In genomic region chr6:3776881-3777507, GRCh38 we compare ENCODE assay signal across 14 cellular contexts. TPM values are rescaled to one million over a fixed set of nuclear protein-coding genes. Genes with fewer than 3 reads are reported as not detected.
A peak's percentile ranks its signal among the peaks of the same experiment; 100 is the strongest.
DNase-seq lines count a peak whose midpoint lies in the region; ATAC-seq and TF ChIP-seq lines count a peak whose summit lies in the region.
"Had no signal": no experiment of that assay in that cellular context is flagged by ENCODE, and none has a peak within 500 bp of the region (broad histone marks: within the 10 kb centered on the region; RNA-seq: fewer than 3 reads in every experiment).

No MANE protein-coding gene starts in this region.

- CTCF ChIA-PET in CD8-positive, alpha-beta T cell (lab: Charles Lee): no interaction called here

- peak overlapping the region; percentile 16 for H3K27ac ChIP-seq in ectodermal cell (ENCODE audit: insufficient read depth, low read depth, low read length, poor library complexity, severe bottlenecking)
- no peak overlapping the region for H3K27ac ChIP-seq in CD8-positive, alpha-beta T cell (ENCODE audit: low read depth, low read length)
- H3K27ac ChIP-seq: right atrium auricular region had no signal

- peaks cover 12% of the 10 kb centered on the region for H3K27me3 Mint-ChIP-seq in CD8-positive, alpha-beta T cell (ENCODE audit: low read depth)

- no peaks in the 10 kb centered on the region for H3K27me3 ChIP-seq in ectodermal cell (ENCODE audit: control insufficient read depth, insufficient read depth, low read length, poor library complexity, severe bottlenecking)
- H3K27me3 ChIP-seq in CD8-positive, alpha-beta T cell (ENCODE audit: insufficient read depth, low read length): no peaks in the 10 kb centered on the region
- H3K27me3 ChIP-seq: right atrium auricular region had no signal

- no peak overlapping the region for H3K27ac Mint-ChIP-seq in CD8-positive, alpha-beta T cell
- H3K27ac Mint-ChIP-seq: activated CD4-positive, alpha-beta memory T cell treated with anti-CD3 and anti-CD28 coated beads for 36 hours; activated naive CD4-positive, alpha-beta T cell treated with anti-CD3 and anti-CD28 coated beads, Interleukin-2, amount 10 ng/mL, durations not matched to agents 7 days and 5 days had no signal

- DNase-seq in NCI-H146 (lab: John Stamatoyannopoulos, UW) (peak; percentile 13), NCI-H146 treated with DMSO at 0.1 percent for 48 hours (lab: John Stamatoyannopoulos, UW; ENCODE audit: unreplicated experiment) (no peak), NB4 (ENCODE audit: low read depth) (peak; percentile 12), retinal pigment epithelial cell (ENCODE audit: low read depth) (no peak)
- no peak for DNase-seq in CD8-positive, alpha-beta T cell
- DNase-seq: activated CD4-positive, alpha-beta memory T cell treated with anti-CD3 and anti-CD28 coated beads for 36 hours; activated naive CD4-positive, alpha-beta T cell treated with anti-CD3 and anti-CD28 coated beads, Interleukin-2, amount 10 ng/mL, durations not matched to agents 7 days and 5 days; EL; NCI-H1092; NCI-H774 had no signal

- H3K36me3 Mint-ChIP-seq in CD8-positive, alpha-beta T cell: no peaks in the 10 kb centered on the region
- H3K36me3 Mint-ChIP-seq: activated CD4-positive, alpha-beta memory T cell treated with anti-CD3 and anti-CD28 coated beads for 36 hours; activated naive CD4-positive, alpha-beta T cell treated with anti-CD3 and anti-CD28 coated beads, Interleukin-2, amount 10 ng/mL, durations not matched to agents 7 days and 5 days had no signal

- no peaks in the 10 kb centered on the region for H3K4me1 Mint-ChIP-seq in CD8-positive, alpha-beta T cell (ENCODE audit: low read depth)
- H3K4me1 Mint-ChIP-seq: activated naive CD4-positive, alpha-beta T cell treated with anti-CD3 and anti-CD28 coated beads, Interleukin-2, amount 10 ng/mL, durations not matched to agents 7 days and 5 days had no signal

- no peak overlapping the region for H3K4me3 Mint-ChIP-seq in CD8-positive, alpha-beta T cell
- H3K4me3 Mint-ChIP-seq: activated CD4-positive, alpha-beta memory T cell treated with anti-CD3 and anti-CD28 coated beads for 36 hours; activated naive CD4-positive, alpha-beta T cell treated with anti-CD3 and anti-CD28 coated beads, Interleukin-2, amount 10 ng/mL, durations not matched to agents 7 days and 5 days had no signal

- no peak for TF ChIP-seq POLR2A in NB4 (IDR thresholded peaks at IDR 0.05; ENCODE audit: extremely low read depth, insufficient read length)

- no peaks in the 10 kb centered on the region for H3K36me3 ChIP-seq in ectodermal cell (ENCODE audit: control insufficient read depth, insufficient read depth, low read length)
- no peaks in the 10 kb centered on the region for H3K36me3 ChIP-seq in CD8-positive, alpha-beta T cell (ENCODE audit: insufficient read depth, low read length)
- H3K36me3 ChIP-seq: right atrium auricular region had no signal

- H3K9me3 ChIP-seq in ectodermal cell (ENCODE audit: control insufficient read depth, low read length): no peaks in the 10 kb centered on the region
- no peaks in the 10 kb centered on the region for H3K9me3 ChIP-seq in CD8-positive, alpha-beta T cell (ENCODE audit: low read length)
- H3K9me3 ChIP-seq: right atrium auricular region had no signal

- no peak overlapping the region for H3K4me3 ChIP-seq in NB4 (ENCODE audit: low read depth, low read length)
- no peak overlapping the region for H3K4me3 ChIP-seq in ectodermal cell (ENCODE audit: insufficient read depth, low read depth, low read length)
- H3K4me3 ChIP-seq in retinal pigment epithelial cell (ENCODE audit: low read length): no peak overlapping the region
- no peak overlapping the region for H3K4me3 ChIP-seq in CD8-positive, alpha-beta T cell (ENCODE audit: low read depth, low read length)
- H3K4me3 ChIP-seq: right atrium auricular region had no signal

- WGBS in ectodermal cell, 2 experiments: 80 to 82% methylated on average over 6 of the region's 6 CpGs

- POLR2A ChIA-PET in CD8-positive, alpha-beta T cell (lab: Charles Lee): no interaction called here

- TF ChIP-seq CTCF in NB4 (IDR thresholded peaks at IDR 0.05; ENCODE audit: low read depth, low read length) (peak; percentile 2), retinal pigment epithelial cell (conservative IDR thresholded peaks at IDR 0.05; ENCODE audit: low read depth, low read length) (peak; percentile 12)
- no peak for TF ChIP-seq CTCF in CD8-positive, alpha-beta T cell (IDR thresholded peaks at IDR 0.05)

- ATAC-seq in CD8-positive, alpha-beta T cell: no peak
- ATAC-seq in HG02970 (IDR thresholded peaks at IDR 0.05; ENCODE audit: low FRiP score, unreplicated experiment) (no peak), HG03175 (IDR thresholded peaks at IDR 0.05; ENCODE audit: unreplicated experiment) (no peak)

- intact Hi-C loops in CD8-positive, alpha-beta T cell (cut with DNase I, micrococcal nuclease): no loop called here

- H3K9me3 Mint-ChIP-seq in CD8-positive, alpha-beta T cell: no peaks in the 10 kb centered on the region
- H3K9me3 Mint-ChIP-seq: activated CD4-positive, alpha-beta memory T cell treated with anti-CD3 and anti-CD28 coated beads for 36 hours; activated naive CD4-positive, alpha-beta T cell treated with anti-CD3 and anti-CD28 coated beads, Interleukin-2, amount 10 ng/mL, durations not matched to agents 7 days and 5 days had no signal

- H3K4me1 ChIP-seq in ectodermal cell (ENCODE audit: control insufficient read depth, insufficient read depth, low read length): peaks cover 8% of the 10 kb centered on the region
- no peaks in the 10 kb centered on the region for H3K4me1 ChIP-seq in CD8-positive, alpha-beta T cell (ENCODE audit: insufficient read depth, low read length)
- H3K4me1 ChIP-seq: right atrium auricular region had no signal

RNA-seq across cellular contexts. Expression of gene PXDC1, which starts 25.5 kb away (rescaled TPM):
- 3.7 TPM for polyA plus RNA-seq in ectodermal cell (2013, experiment 1 of 4)
- polyA plus RNA-seq in ectodermal cell (2013, experiment 2 of 4): 4.0 TPM
- polyA plus RNA-seq in ectodermal cell (2013, experiment 3 of 4): 3.5 TPM
- 3.7 TPM for polyA plus RNA-seq in ectodermal cell (2013, experiment 4 of 4)
- total RNA-seq in CD8-positive, alpha-beta T cell: under 1 TPM; 0.35 to 0.44 TPM

Comparison
In these comparisons a context has a peak if more than half of its experiments do, and no peak if none do; other contexts are left out.
1. DNase-seq: peak in NCI-H146 (single experiment) and NB4 (single experiment); none in NCI-H146 treated with DMSO at 0.1 percent for 48 hours (single experiment), retinal pigment epithelial cell (single experiment) and CD8-positive, alpha-beta T cell (0 of 7).